Comparison of ENCODE assay signal across 1 cellular context in genomic region chr15:89690276-89691218, GRCh38.
TF ChIP-seq lines count a peak whose summit lies in the region.

Gene PEX11A (minus strand): TSS chr15:89690754. CDS start chr15:89690632, 122 bp downstream.
Gene WDR93 (plus strand): TSS chr15:89690811. CDS start chr15:89701747, 10,936 bp downstream.

TF ChIP-seq in HepG2, 621 proteins besides CTCF, POLR2A, EP300 and RAD21 (continued from another document and continues in another):
- TF ChIP-seq TERF1 (CRISPR knock-in tag; IDR thresholded peaks at IDR 0.05): no peak
- TF ChIP-seq ZNF674 (CRISPR knock-in tag; IDR thresholded peaks at IDR 0.05; ENCODE audit: low read depth): no peak
- no peak for TF ChIP-seq MLLT10 (CRISPR knock-in tag; IDR thresholded peaks at IDR 0.05)
- TF ChIP-seq ZNF740 (CRISPR knock-in tag; IDR thresholded peaks at IDR 0.05): no peak
- TF ChIP-seq MIXL1 (CRISPR knock-in tag; IDR thresholded peaks at IDR 0.05): no peak
- peak; percentile 33; the same call in 1 of the 2 replicates for TF ChIP-seq NR0B2 (CRISPR knock-in tag; IDR thresholded peaks at IDR 0.05)
- TF ChIP-seq AHR (CRISPR knock-in tag; IDR thresholded peaks at IDR 0.05): peak; percentile 51; the same call in 1 of the 2 replicates
- peak; percentile 66; the same call in 1 of the 2 replicates for TF ChIP-seq ZMYM4 (CRISPR knock-in tag; IDR thresholded peaks at IDR 0.05)
- no peak for TF ChIP-seq RBAK (CRISPR knock-in tag; IDR thresholded peaks at IDR 0.05)
- TF ChIP-seq FOXA1 (IDR thresholded peaks at IDR 0.05): no peak
- TF ChIP-seq FOXA1 (CRISPR knock-in tag; IDR thresholded peaks at IDR 0.05): no peak
- TF ChIP-seq RELA (CRISPR knock-in tag; IDR thresholded peaks at IDR 0.05): no peak
- no peak for TF ChIP-seq GRHL1 (CRISPR knock-in tag; conservative IDR thresholded peaks at IDR 0.05)
- TF ChIP-seq ZNF879 (CRISPR knock-in tag; IDR thresholded peaks at IDR 0.05): no peak
- no peak for TF ChIP-seq MTA3 (CRISPR knock-in tag; IDR thresholded peaks at IDR 0.05)
- no peak for TF ChIP-seq SMARCE1 (IDR thresholded peaks at IDR 0.05; ENCODE audit: borderline replicate concordance)
- TF ChIP-seq SNAPC2 (CRISPR knock-in tag; IDR thresholded peaks at IDR 0.05): no peak
- no peak; the same call in 1 of the 2 replicates for TF ChIP-seq ZMYM3 (CRISPR knock-in tag; IDR thresholded peaks at IDR 0.05)
- no peak for TF ChIP-seq GPN1 (CRISPR knock-in tag; IDR thresholded peaks at IDR 0.05; ENCODE audit: borderline replicate concordance)
- no peak; the same call in 1 of the 2 replicates for TF ChIP-seq REPIN1 (CRISPR knock-in tag; IDR thresholded peaks at IDR 0.05; ENCODE audit: borderline replicate concordance, low read depth)
- TF ChIP-seq NFIB (CRISPR knock-in tag; IDR thresholded peaks at IDR 0.05; ENCODE audit: borderline replicate concordance): no peak
- no peak for TF ChIP-seq SAFB2 (CRISPR knock-in tag; IDR thresholded peaks at IDR 0.05; ENCODE audit: borderline replicate concordance, low read depth)
- no peak for TF ChIP-seq CHCHD3 (CRISPR knock-in tag; IDR thresholded peaks at IDR 0.05)
- TF ChIP-seq TP53 (CRISPR knock-in tag; conservative IDR thresholded peaks at IDR 0.05): no peak
- TF ChIP-seq ZNF776 (CRISPR knock-in tag; IDR thresholded peaks at IDR 0.05): 0 out of 2 replicates have a peak, but pooled peaks have one; percentile 30
- TF ChIP-seq FOXK2 (IDR thresholded peaks at IDR 0.05): no peak
- no peak for TF ChIP-seq ZBTB7A (CRISPR knock-in tag; IDR thresholded peaks at IDR 0.05)
- TF ChIP-seq MAF1 (CRISPR knock-in tag; IDR thresholded peaks at IDR 0.05; ENCODE audit: borderline replicate concordance): no peak
- peak; percentile 61; the same call in 1 of the 2 replicates for TF ChIP-seq ZNF512B (CRISPR knock-in tag; IDR thresholded peaks at IDR 0.05; ENCODE audit: borderline replicate concordance)
- no peak for TF ChIP-seq REL (CRISPR knock-in tag; conservative IDR thresholded peaks at IDR 0.05)
- TF ChIP-seq ZNF557 (CRISPR knock-in tag; IDR thresholded peaks at IDR 0.05): no peak
- peak; percentile 35; the same call in 1 of the 2 replicates for TF ChIP-seq KMT2B (CRISPR knock-in tag; IDR thresholded peaks at IDR 0.05)
- TF ChIP-seq TEF (CRISPR knock-in tag; IDR thresholded peaks at IDR 0.05): no peak
- TF ChIP-seq ZBTB44 (CRISPR knock-in tag; IDR thresholded peaks at IDR 0.05): no peak
- TF ChIP-seq KLF12 (CRISPR knock-in tag; IDR thresholded peaks at IDR 0.05; ENCODE audit: borderline replicate concordance): no peak
- TF ChIP-seq PATZ1 (CRISPR knock-in tag; IDR thresholded peaks at IDR 0.05): 0 out of 2 replicates have a peak, but pooled peaks have one; percentile 11
- peak; percentile 24; the same call in 1 of the 2 replicates for TF ChIP-seq PITX1 (CRISPR knock-in tag; IDR thresholded peaks at IDR 0.05)
- peak; percentile 79 for TF ChIP-seq MLX (CRISPR knock-in tag; IDR thresholded peaks at IDR 0.05)
- peak; percentile 34 for TF ChIP-seq CBX1 (IDR thresholded peaks at IDR 0.05; ENCODE audit: low read depth)
- no peak for TF ChIP-seq ZBTB39 (CRISPR knock-in tag; IDR thresholded peaks at IDR 0.05)
- no peak for TF ChIP-seq ZNF337 (CRISPR knock-in tag; IDR thresholded peaks at IDR 0.05; ENCODE audit: borderline replicate concordance, low read depth)
- TF ChIP-seq SAP130 (CRISPR knock-in tag; IDR thresholded peaks at IDR 0.05; ENCODE audit: low read depth): peak; percentile 89
- 0 out of 2 replicates have a peak, but pooled peaks have one; percentile 51 for TF ChIP-seq IKZF5 (CRISPR knock-in tag; IDR thresholded peaks at IDR 0.05)
- no peak; the same call in 1 of the 2 replicates for TF ChIP-seq ZNF446 (CRISPR knock-in tag; IDR thresholded peaks at IDR 0.05)
- TF ChIP-seq FOSL2 (CRISPR knock-in tag; IDR thresholded peaks at IDR 0.05): 0 out of 2 replicates have a peak, but pooled peaks have one; percentile 27
- no peak for TF ChIP-seq ZNF720 (CRISPR knock-in tag; IDR thresholded peaks at IDR 0.05)
- TF ChIP-seq ZNF703 (CRISPR knock-in tag; IDR thresholded peaks at IDR 0.05; ENCODE audit: borderline replicate concordance): no peak
- TF ChIP-seq FOXP4 (CRISPR knock-in tag; IDR thresholded peaks at IDR 0.05): no peak; the same call in 1 of the 2 replicates
- TF ChIP-seq SIN3B (IDR thresholded peaks at IDR 0.05; ENCODE audit: low read length): no peak
- peak; percentile 81; the same call in 1 of the 2 replicates for TF ChIP-seq KDM5B (CRISPR knock-in tag; IDR thresholded peaks at IDR 0.05; ENCODE audit: borderline replicate concordance)
